Comparison of ENCODE assay signal across 22 cellular contexts in genomic region chr10:124579003-124579384, GRCh38.
DNase-seq lines count a peak whose midpoint lies in the region; FAIRE-seq and TF ChIP-seq lines count a peak whose summit lies in the region.
"Had no signal": no experiment of that assay in that cellular context is flagged by ENCODE, and none has a peak within 500 bp of the region (broad histone marks: within the 10 kb centered on the region; RNA-seq: fewer than 3 reads in every experiment).

No MANE protein-coding gene starts in this region.

- no peak overlapping the region for H3K27ac Mint-ChIP-seq in MCF 10A (ENCODE audit: low read depth, unreplicated experiment)
- H3K27ac Mint-ChIP-seq: activated CD4-positive, alpha-beta memory T cell treated with anti-CD3 and anti-CD28 coated beads for 36 hours; activated naive CD4-positive, alpha-beta T cell treated with anti-CD3 and anti-CD28 coated beads, Interleukin-2, amount 10 ng/mL, durations not matched to agents 7 days and 5 days; activated T-cell treated with anti-CD3 and anti-CD28 coated beads, Interleukin-2, amount 50 U/mL, for 24 hours; CD4-positive, alpha-beta T cell had no signal

- H3K36me3 Mint-ChIP-seq in MCF 10A (ENCODE audit: insufficient read depth, unreplicated experiment) = peaks cover 4% of the 10 kb centered on the region
- H3K36me3 Mint-ChIP-seq: activated CD4-positive, alpha-beta memory T cell treated with anti-CD3 and anti-CD28 coated beads for 36 hours; activated naive CD4-positive, alpha-beta T cell treated with anti-CD3 and anti-CD28 coated beads, Interleukin-2, amount 10 ng/mL, durations not matched to agents 7 days and 5 days; naive B cell had no signal

- no peak for FAIRE-seq in keratinocyte (lab: Jason Lieb, UNC)
- FAIRE-seq: A204.1, K562 had no signal

- H3K27me3 ChIP-seq in breast epithelium = no peaks in the 10 kb centered on the region
- peaks cover 9% of the 10 kb centered on the region for H3K27me3 ChIP-seq in adipocyte (replicated peaks; ENCODE audit: control insufficient read depth, insufficient read depth, low read length)
- H3K27me3 ChIP-seq in keratinocyte (ENCODE audit: control insufficient read depth, extremely low read depth, insufficient read depth, low read length) = no peaks in the 10 kb centered on the region
- H3K27me3 ChIP-seq in tibial artery = no peaks in the 10 kb centered on the region

- no peaks in the 10 kb centered on the region for H3K4me1 Mint-ChIP-seq in MCF 10A (ENCODE audit: insufficient read depth, unreplicated experiment)
- H3K4me1 Mint-ChIP-seq: activated naive CD4-positive, alpha-beta T cell treated with anti-CD3 and anti-CD28 coated beads, Interleukin-2, amount 10 ng/mL, durations not matched to agents 7 days and 5 days had no signal

- peak overlapping the region; percentile 40 for H3K4me2 ChIP-seq in keratinocyte (ENCODE audit: control insufficient read depth, extremely low read depth, insufficient read depth, low read depth, low read length)

- H3K4me3 ChIP-seq in breast epithelium (no peak overlapping the region), adipocyte (ENCODE audit: low read length) (no peak overlapping the region), keratinocyte (ENCODE audit: control insufficient read depth in 2 of 3, extremely low read depth in 1 of 3, insufficient read depth in 2 of 3, low read depth in 1 of 3, low read length in 3 of 3) (no peak overlapping the region), tibial artery (no peak overlapping the region)
- H3K4me3 ChIP-seq: coronary artery, K562 had no signal

- POLR2A ChIA-PET in MCF 10A (lab: Yijun Ruan, JAX) = interaction anchor here (1.2 to 1.3 kb wide), 2 partner anchors 19 to 48 kb away, joined by 3 read pairs; no protein-coding TSS in a partner anchor

- H4K20me1 ChIP-seq in keratinocyte (ENCODE audit: control insufficient read depth, extremely low read depth, insufficient read depth, low read length) = no peaks in the 10 kb centered on the region

- no peak overlapping the region for H2AFZ ChIP-seq in keratinocyte (ENCODE audit: control insufficient read depth, low read length)

- no peak overlapping the region for H3K27ac ChIP-seq in breast epithelium
- no peak overlapping the region for H3K27ac ChIP-seq in keratinocyte (ENCODE audit: control insufficient read depth, insufficient read depth, low read length)
- peak overlapping the region; percentile 10 to 22 for H3K27ac ChIP-seq in tibial artery
- H3K27ac ChIP-seq: coronary artery, HL-60, VCaP had no signal

- dilution Hi-C loops in keratinocyte (cut with MboI; ENCODE audit: extremely low pct_ligation_motif_present, low sequenced_read_pairs) = no loop called here

- H3K4me3 Mint-ChIP-seq in MCF 10A (ENCODE audit: unreplicated experiment) = no peak overlapping the region
- H3K4me3 Mint-ChIP-seq: activated CD4-positive, alpha-beta memory T cell treated with anti-CD3 and anti-CD28 coated beads for 36 hours; activated naive CD4-positive, alpha-beta T cell treated with anti-CD3 and anti-CD28 coated beads, Interleukin-2, amount 10 ng/mL, durations not matched to agents 7 days and 5 days; activated T-cell treated with anti-CD3 and anti-CD28 coated beads, Interleukin-2, amount 50 U/mL, for 24 hours; CD4-positive, alpha-beta T cell had no signal

- in situ Hi-C loops in GM13977 (cut with MboI; ENCODE audit: low pct_unique_long_range_greater_than_20kb, low sequenced_read_pairs, unreplicated experiment) = no loop called here

- BruUV-seq in MCF 10A (replicated peaks; lab: Mats Ljungman, UMichigan) = no TSS peak

- TF ChIP-seq CTCF in MCF 10A (IDR thresholded peaks at IDR 0.05; ENCODE audit: unreplicated experiment) (no peak), breast epithelium (IDR thresholded peaks at IDR 0.05) (no peak), keratinocyte (optimal IDR thresholded peaks at IDR 0.05 in 1 of 3, IDR thresholded peaks at IDR 0.05 in 1 of 3, conservative IDR thresholded peaks at IDR 0.05 in 1 of 3; ENCODE audit: extremely low read depth in 1 of 3, insufficient read depth in 2 of 3, low read length in 3 of 3) (no peak), tibial artery (IDR thresholded peaks at IDR 0.05) (no peak), GM13977 (IDR thresholded peaks at IDR 0.05; ENCODE audit: extremely low read depth, insufficient read depth, missing control alignments) (no peak)

- H3K4me1 ChIP-seq in breast epithelium = no peaks in the 10 kb centered on the region
- H3K4me1 ChIP-seq in adipocyte (ENCODE audit: control insufficient read depth, insufficient read depth, low read length) = peaks cover 10% of the 10 kb centered on the region
- peaks cover 5% of the 10 kb centered on the region for H3K4me1 ChIP-seq in keratinocyte (ENCODE audit: control insufficient read depth, extremely low read depth, insufficient read depth, low read length)
- H3K4me1 ChIP-seq in tibial artery = peaks cover 0 to 11% (median 7%) of the 10 kb centered on the region in 4 donors

- peak; percentile 18 for DNase-seq in MCF 10A (ENCODE audit: unreplicated experiment)
- DNase-seq in breast epithelium (ENCODE audit: low spot score in 2 of 2) = no peak
- no peak for DNase-seq in adipocyte (ENCODE audit: low read depth)
- DNase-seq in keratinocyte (ENCODE audit: low read depth, low spot score) = peak; percentile 7
- peak in 1 of 2 donors; percentile 68 for DNase-seq in tibial artery
- DNase-seq in GM13977 (ENCODE audit: low spot score) = no peak
- no peak for DNase-seq in NCI-H748 (lab: John Stamatoyannopoulos, UW; ENCODE audit: unreplicated experiment)
- no peak for DNase-seq in amniotic stem cell (lab: John Stamatoyannopoulos, UW)
- DNase-seq: activated CD4-positive, alpha-beta memory T cell treated with anti-CD3 and anti-CD28 coated beads for 36 hours; activated naive CD4-positive, alpha-beta T cell treated with anti-CD3 and anti-CD28 coated beads, Interleukin-2, amount 10 ng/mL, durations not matched to agents 7 days and 5 days; activated T-cell treated with anti-CD3 and anti-CD28 coated beads, Interleukin-2, amount 50 U/mL, for 24 hours; CD4-positive, alpha-beta T cell; DND-41; HCEC 1CT; naive B cell; NCI-H2081; NCI-H524 had no signal

- H3K9ac ChIP-seq in adipocyte (ENCODE audit: low read length) (peak overlapping the region; percentile 43), keratinocyte (ENCODE audit: control insufficient read depth, extremely low read depth, insufficient read depth, low read length) (no peak overlapping the region)

- CTCF ChIA-PET in MCF 10A (lab: Yijun Ruan, JAX) = interaction anchor here (0.7 kb wide), 1 partner anchor 47 kb away, joined by 3 read pairs; no protein-coding TSS in a partner anchor

- no peaks in the 10 kb centered on the region for H3K9me1 ChIP-seq in keratinocyte (ENCODE audit: control insufficient read depth, extremely low read depth, insufficient read depth, low read length)

- intact Hi-C loops in MCF 10A (cut with micrococcal nuclease) (no loop called here), breast epithelium (cut with DNase I; ENCODE audit: low total_unique reads) (no loop called here), tibial artery (cut with DNase I; ENCODE audit: low total_unique reads) (no loop called here)

- no peak for TF ChIP-seq POLR2A in breast epithelium (IDR thresholded peaks at IDR 0.05)

- H3K36me3 ChIP-seq in breast epithelium (no peaks in the 10 kb centered on the region), adipocyte (ENCODE audit: control insufficient read depth, insufficient read depth, low read length, severe bottlenecking) (no peaks in the 10 kb centered on the region), keratinocyte (ENCODE audit: control insufficient read depth in 2 of 2, extremely low read depth in 1 of 2, insufficient read depth in 2 of 2, low read length in 2 of 2) (no peaks in the 10 kb centered on the region), tibial artery (no peaks in the 10 kb centered on the region)

- no peaks in the 10 kb centered on the region for H3K9me3 Mint-ChIP-seq in MCF 10A (ENCODE audit: unreplicated experiment)

- peaks cover 19% of the 10 kb centered on the region for H3K27me3 Mint-ChIP-seq in MCF 10A (ENCODE audit: insufficient read depth, unreplicated experiment)
- H3K27me3 Mint-ChIP-seq: activated CD4-positive, alpha-beta memory T cell treated with anti-CD3 and anti-CD28 coated beads for 36 hours; activated naive CD4-positive, alpha-beta T cell treated with anti-CD3 and anti-CD28 coated beads, Interleukin-2, amount 10 ng/mL, durations not matched to agents 7 days and 5 days; activated T-cell treated with anti-CD3 and anti-CD28 coated beads, Interleukin-2, amount 50 U/mL, for 24 hours; CD4-positive, alpha-beta T cell; naive B cell had no signal

- no peaks in the 10 kb centered on the region for H3K9me3 ChIP-seq in breast epithelium
- H3K9me3 ChIP-seq in adipocyte (ENCODE audit: control insufficient read depth, low read length) = peaks cover 4% of the 10 kb centered on the region
- H3K9me3 ChIP-seq in keratinocyte (ENCODE audit: control insufficient read depth, low read depth, low read length) = no peaks in the 10 kb centered on the region
- H3K9me3 ChIP-seq in tibial artery = no peaks in the 10 kb centered on the region

- no peaks in the 10 kb centered on the region for H3K79me2 ChIP-seq in keratinocyte (ENCODE audit: control insufficient read depth, insufficient read depth, low read length)

Comparison
In these comparisons a context has a peak if more than half of its experiments do, and no peak if none do; other contexts are left out.
1. DNase-seq: peak in MCF 10A (single experiment) and keratinocyte (single experiment); none in breast epithelium (0 of 2), adipocyte (single experiment), GM13977 (single experiment), NCI-H748 (single experiment) and amniotic stem cell (single experiment).
2. H3K27ac ChIP-seq: peak in tibial artery (2 of 2); none in breast epithelium (0 of 2) and keratinocyte (single experiment).